15 cellular contexts compared by ENCODE assay signal in the genomic region with DNA sequence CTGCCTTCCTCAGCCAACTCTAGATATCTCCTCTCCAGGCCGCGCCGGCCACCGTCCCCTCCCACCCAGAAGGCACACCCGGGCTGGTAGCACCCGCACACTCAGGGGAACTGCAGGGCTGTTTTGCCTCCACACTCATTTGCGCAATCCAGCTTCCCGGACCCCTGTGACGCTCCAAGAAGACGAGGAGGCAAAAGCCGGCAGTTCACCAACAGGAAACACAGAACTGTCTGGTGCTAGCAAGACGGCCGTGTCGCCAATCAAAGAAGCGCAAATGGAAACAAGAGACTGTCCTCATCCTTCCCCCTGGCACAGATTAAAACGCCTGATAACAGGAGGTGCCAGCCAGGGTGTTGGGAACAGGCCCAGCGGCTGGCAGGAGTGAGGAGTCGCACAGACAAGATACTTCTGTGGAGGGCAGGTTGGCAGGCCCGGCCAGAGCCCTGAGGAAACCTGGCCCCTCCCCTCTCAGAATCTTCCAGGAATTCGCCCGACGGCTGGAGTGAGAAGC. TPM values are rescaled to one million over a fixed set of nuclear protein-coding genes. Genes with fewer than 3 reads are reported as not detected.
DNase-seq lines count a peak whose midpoint lies in the region; ATAC-seq and TF ChIP-seq lines count a peak whose summit lies in the region.
"Had no signal": no experiment of that assay in that cellular context is flagged by ENCODE, and none has a peak within 500 bp of the region (broad histone marks: within the 10 kb centered on the region; RNA-seq: fewer than 3 reads in every experiment).

No MANE protein-coding gene starts in this region.

- H3K4me1 ChIP-seq in CD4-positive, alpha-beta memory T cell (ENCODE audit: insufficient read depth, low read length) = no peaks in the 10 kb centered on the region
- H3K4me1 ChIP-seq in BE2C = no peaks in the 10 kb centered on the region; the same call in 1 of the 2 replicates
- H3K4me1 ChIP-seq: SJSA1 had no signal

- peaks cover 0 to 7% (median 3%) of the 10 kb centered on the region in 4 donors for H3K4me1 Mint-ChIP-seq in CD4-positive, alpha-beta memory T cell
- H3K4me1 Mint-ChIP-seq: activated naive CD8-positive, alpha-beta T cell treated with anti-CD3 and anti-CD28 coated beads for 36 hours had no signal

- intact Hi-C loops in CD4-positive, alpha-beta memory T cell (cut with micrococcal nuclease) = no loop called here

- POLR2A ChIA-PET in CD4-positive, alpha-beta memory T cell (lab: Charles Lee; ENCODE audit: partially characterized antibody) = no interaction called here

- H3K9me3 ChIP-seq in CD4-positive, alpha-beta memory T cell (ENCODE audit: control insufficient read depth in 1 of 2, low read length in 2 of 2) = no peaks in the 10 kb centered on the region
- H3K9me3 ChIP-seq in BE2C = no peaks in the 10 kb centered on the region
- H3K9me3 ChIP-seq: SJSA1, spleen had no signal

- peak overlapping the region in 1 of 7 donors; percentile 60 for H3K27ac Mint-ChIP-seq in CD4-positive, alpha-beta memory T cell
- H3K27ac Mint-ChIP-seq: activated naive CD8-positive, alpha-beta T cell treated with anti-CD3 and anti-CD28 coated beads for 36 hours had no signal

- TF ChIP-seq CTCF in coronary artery (IDR thresholded peaks at IDR 0.05) = no peak
- no peak for TF ChIP-seq CTCF in BE2C (IDR thresholded peaks at IDR 0.05; ENCODE audit: low read depth, low read length)

- no peaks in the 10 kb centered on the region for H3K9me3 Mint-ChIP-seq in CD4-positive, alpha-beta memory T cell
- H3K9me3 Mint-ChIP-seq: activated naive CD8-positive, alpha-beta T cell treated with anti-CD3 and anti-CD28 coated beads for 36 hours; naive thymus-derived CD8-positive, alpha-beta T cell had no signal

- H3K27ac ChIP-seq in coronary artery = peak overlapping the region in 1 of 2 donors; percentile 54
- H3K27ac ChIP-seq in CD4-positive, alpha-beta memory T cell (ENCODE audit: low read depth, low read length) = no peak overlapping the region
- H3K27ac ChIP-seq: SJSA1 had no signal

- ATAC-seq in HG02852 (IDR thresholded peaks at IDR 0.05; ENCODE audit: unreplicated experiment) = no peak
- ATAC-seq: naive thymus-derived CD8-positive, alpha-beta T cell had no signal

- CTCF ChIA-PET in CD4-positive, alpha-beta memory T cell (lab: Charles Lee; ENCODE audit: partially characterized antibody) = no interaction called here

- H3K4me3 Mint-ChIP-seq in CD4-positive, alpha-beta memory T cell = no peak overlapping the region
- H3K4me3 Mint-ChIP-seq: activated naive CD8-positive, alpha-beta T cell treated with anti-CD3 and anti-CD28 coated beads for 36 hours had no signal

- H3K27me3 ChIP-seq in H7 (ENCODE audit: control insufficient read depth, insufficient read depth, low read length) (no peaks in the 10 kb centered on the region), BE2C (no peaks in the 10 kb centered on the region)
- H3K27me3 ChIP-seq in CD4-positive, alpha-beta memory T cell (ENCODE audit: insufficient read depth, low read length) = no peaks in the 10 kb centered on the region
- H3K27me3 ChIP-seq: SJSA1, spleen had no signal

- no peaks in the 10 kb centered on the region; the same call in 1 of the 2 replicates for H3K36me3 ChIP-seq in H7 (replicated peaks; ENCODE audit: control insufficient read depth, insufficient read depth, low read length)
- H3K36me3 ChIP-seq in CD4-positive, alpha-beta memory T cell (ENCODE audit: insufficient read depth, low read length) = no peaks in the 10 kb centered on the region
- H3K36me3 ChIP-seq in BE2C = no peaks in the 10 kb centered on the region
- H3K36me3 ChIP-seq: SJSA1 had no signal

- peak; percentile 74 for DNase-seq in H7
- peak; percentile 35 for DNase-seq in NCI-H2196 treated with DMSO at 0.1 percent for 48 hours (lab: John Stamatoyannopoulos, UW; ENCODE audit: unreplicated experiment)
- DNase-seq in coronary artery (ENCODE audit: low spot score) = no peak
- peak; percentile 35 for DNase-seq in pons (ENCODE audit: low spot score)
- DNase-seq in CD4-positive, alpha-beta memory T cell = no peak
- no peak for DNase-seq in T-helper 2 cell
- no peak for DNase-seq in BE2C
- DNase-seq: activated CD4-positive, CD25-positive, alpha-beta regulatory T cell; activated naive CD8-positive, alpha-beta T cell treated with anti-CD3 and anti-CD28 coated beads for 36 hours; dermis blood vessel endothelial cell; naive thymus-derived CD8-positive, alpha-beta T cell; NCI-H345; spleen had no signal

- H3K4me3 ChIP-seq in H7 (ENCODE audit: insufficient read depth, low read depth, low read length) (no peak overlapping the region), coronary artery (peak overlapping the region; percentile 2), BE2C (ENCODE audit: low read depth, low read length) (no peak overlapping the region)
- no peak overlapping the region for H3K4me3 ChIP-seq in CD4-positive, alpha-beta memory T cell (ENCODE audit: low read length in 2 of 2)
- H3K4me3 ChIP-seq: SJSA1, spleen had no signal

- no peaks in the 10 kb centered on the region for H3K27me3 Mint-ChIP-seq in CD4-positive, alpha-beta memory T cell
- H3K27me3 Mint-ChIP-seq: activated naive CD8-positive, alpha-beta T cell treated with anti-CD3 and anti-CD28 coated beads for 36 hours; naive thymus-derived CD8-positive, alpha-beta T cell had no signal

- H3K36me3 Mint-ChIP-seq in CD4-positive, alpha-beta memory T cell = peaks cover 0 to 3% of the 10 kb centered on the region in 2 donors
- H3K36me3 Mint-ChIP-seq: activated naive CD8-positive, alpha-beta T cell treated with anti-CD3 and anti-CD28 coated beads for 36 hours; naive thymus-derived CD8-positive, alpha-beta T cell had no signal

RNA-seq across cellular contexts. Expression of gene AGPAT2, which starts 7.8 kb away (rescaled TPM):
- 41.1 and 54.7 TPM in 2 replicates for total RNA-seq in H7 (2014; rRNA removed; shearing (Covaris generic))
- 1 to 10 TPM; 6.9 to 7.8 TPM for total RNA-seq in CD4-positive, alpha-beta memory T cell
- polyA plus RNA-seq in CD4-positive, alpha-beta memory T cell = 10 to 100 TPM; 16.2 to 20.6 TPM
- polyA plus RNA-seq in BE2C (2012; ENCODE audit: insufficient read depth, insufficient read length, low read depth) = 82.5 TPM

RNA-seq across cellular contexts. Expression of gene EGFL7, which starts 16.8 kb away (rescaled TPM):
- 68.5 and 87.3 TPM in 2 replicates for total RNA-seq in H7 (2014; rRNA removed; shearing (Covaris generic))
- not detected for total RNA-seq in CD4-positive, alpha-beta memory T cell
- polyA plus RNA-seq in CD4-positive, alpha-beta memory T cell = under 1 TPM in 1 of 2 donors, not detected in 1; 0.64 TPM
- polyA plus RNA-seq in BE2C (2012; ENCODE audit: insufficient read depth, insufficient read length, low read depth) = 154 TPM

RNA-seq across cellular contexts. Expression of gene DIPK1B, which starts 32.9 kb away (rescaled TPM):
- 57.0 and 75.7 TPM in 2 replicates for total RNA-seq in H7 (2014; rRNA removed; shearing (Covaris generic))
- total RNA-seq in CD4-positive, alpha-beta memory T cell = not detected
- not detected for polyA plus RNA-seq in CD4-positive, alpha-beta memory T cell
- 119 TPM for polyA plus RNA-seq in BE2C (2012; ENCODE audit: insufficient read depth, insufficient read length, low read depth)
- total RNA-seq: SJSA1 had no signal

Comparison
In these comparisons a context has a peak if more than half of its experiments do, and no peak if none do; other contexts are left out.
1. DNase-seq: peak in H7 (single experiment), NCI-H2196 treated with DMSO at 0.1 percent for 48 hours (single experiment) and pons (single experiment); none in coronary artery (single experiment), CD4-positive, alpha-beta memory T cell (0 of 5), T-helper 2 cell (0 of 5) and BE2C (single experiment).
2. RNA of gene EGFL7, which starts 16.8 kb away (total RNA-seq): 68.5 to 87.3 TPM in H7; not detected in CD4-positive, alpha-beta memory T cell; every median in the first group is over 10 times any median in the second.
3. RNA of gene DIPK1B, which starts 32.9 kb away (total RNA-seq): 57.0 to 75.7 TPM in H7; not detected in CD4-positive, alpha-beta memory T cell; every median in the first group is over 10 times any median in the second.